ENCODE assay signal across 11 cellular contexts in the genomic region with DNA sequence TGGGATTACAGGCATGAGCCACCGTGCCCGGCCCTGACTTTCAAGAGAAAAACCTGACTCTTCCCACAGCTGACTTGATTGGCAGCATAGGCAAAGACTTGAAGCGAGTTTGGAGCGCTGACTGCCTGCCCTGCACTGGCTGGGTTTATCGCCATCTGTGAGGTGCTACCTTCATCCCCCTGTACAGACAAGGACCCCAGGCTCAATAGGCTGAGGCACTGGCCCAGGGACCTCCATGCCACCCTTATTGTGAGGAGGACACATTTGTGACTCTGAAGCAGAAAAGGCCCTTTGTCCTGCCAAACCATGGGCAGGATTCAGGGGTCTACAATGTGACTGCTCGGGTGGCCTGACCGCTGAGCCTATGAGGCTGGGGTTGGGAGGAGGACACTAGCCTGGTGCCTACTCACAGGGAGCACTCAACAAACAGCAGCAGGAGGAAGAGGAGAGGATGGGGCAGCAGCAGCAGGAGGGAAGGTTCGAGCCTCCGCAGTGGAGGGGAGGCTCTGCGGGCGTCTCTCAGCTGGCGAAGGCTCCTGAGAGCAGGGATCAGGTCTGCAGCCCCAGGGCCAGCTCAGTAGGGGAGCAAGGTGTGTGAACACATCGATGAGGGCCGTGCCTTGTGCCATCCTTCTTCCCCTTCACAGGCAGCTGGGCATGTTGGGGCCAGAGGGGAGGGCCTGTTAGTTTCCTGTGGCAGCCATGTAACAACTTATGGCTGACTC.
DNase-seq lines count a peak whose midpoint lies in the region; ATAC-seq and TF ChIP-seq lines count a peak whose summit lies in the region.
"Had no signal": no experiment of that assay in that cellular context is flagged by ENCODE, and none has a peak within 500 bp of the region (broad histone marks: within the 10 kb centered on the region; RNA-seq: fewer than 3 reads in every experiment).

No MANE protein-coding gene starts in this region.

- TF ChIP-seq CTCF in chondrocyte (IDR thresholded peaks at IDR 0.05): no peak
- TF ChIP-seq CTCF in mucosa of descending colon (IDR thresholded peaks at IDR 0.05): no peak

- no peaks in the 10 kb centered on the region for H3K9me3 Mint-ChIP-seq in activated CD4-positive, alpha-beta T cell treated with anti-CD3 and anti-CD28 coated beads for 36 hours (ENCODE audit: low read depth)
- H3K9me3 Mint-ChIP-seq in chondrocyte (ENCODE audit: low read depth): no peaks in the 10 kb centered on the region
- H3K9me3 Mint-ChIP-seq in activated T-helper 2 cell treated with anti-CD3 and anti-CD28 coated beads, Interferon-gamma antibody, Interleukin-2, Interleukin-4, amounts not matched to agents 10 μg/mL and 5 μg/mL and 100 μg/mL, durations not matched to agents 14 hours and 24 hours and 36 hours: no peaks in the 10 kb centered on the region
- H3K9me3 Mint-ChIP-seq: H9 had no signal

- intact Hi-C loops in activated CD4-positive, alpha-beta T cell treated with anti-CD3 and anti-CD28 coated beads for 36 hours (cut with DNase I, micrococcal nuclease): loop anchor here in 1 of 2 experiments (5.0 kb wide), 1 partner anchor 202 kb away; the partner anchor contains the start of gene CDPF1
- intact Hi-C loops in mucosa of descending colon (cut with DNase I, micrococcal nuclease): no loop called here
- intact Hi-C loops in activated T-helper 2 cell treated with anti-CD3 and anti-CD28 coated beads, Interferon-gamma antibody, Interleukin-2, Interleukin-4, amounts not matched to agents 10 μg/mL and 5 μg/mL and 100 μg/mL, durations not matched to agents 14 hours and 24 hours and 36 hours (cut with micrococcal nuclease): no loop called here

- H3K36me3 Mint-ChIP-seq in activated CD4-positive, alpha-beta T cell treated with anti-CD3 and anti-CD28 coated beads for 36 hours (ENCODE audit: low read depth): peaks cover 3% of the 10 kb centered on the region
- H3K36me3 Mint-ChIP-seq in chondrocyte (ENCODE audit: low read depth): no peaks in the 10 kb centered on the region
- H3K36me3 Mint-ChIP-seq in activated T-helper 2 cell treated with anti-CD3 and anti-CD28 coated beads, Interferon-gamma antibody, Interleukin-2, Interleukin-4, amounts not matched to agents 10 μg/mL and 5 μg/mL and 100 μg/mL, durations not matched to agents 14 hours and 24 hours and 36 hours (ENCODE audit: low read depth): no peaks in the 10 kb centered on the region

- H3K9me3 ChIP-seq in mucosa of descending colon: no peaks in the 10 kb centered on the region

- H3K27ac Mint-ChIP-seq in activated CD4-positive, alpha-beta T cell treated with anti-CD3 and anti-CD28 coated beads for 36 hours: peak overlapping the region; percentile 33
- no peak overlapping the region for H3K27ac Mint-ChIP-seq in chondrocyte (ENCODE audit: unreplicated experiment)
- H3K27ac Mint-ChIP-seq in activated T-helper 2 cell treated with anti-CD3 and anti-CD28 coated beads, Interferon-gamma antibody, Interleukin-2, Interleukin-4, amounts not matched to agents 10 μg/mL and 5 μg/mL and 100 μg/mL, durations not matched to agents 14 hours and 24 hours and 36 hours: no peak overlapping the region
- H3K27ac Mint-ChIP-seq: H9 had no signal

- no peaks in the 10 kb centered on the region for H3K27me3 Mint-ChIP-seq in activated CD4-positive, alpha-beta T cell treated with anti-CD3 and anti-CD28 coated beads for 36 hours
- no peaks in the 10 kb centered on the region for H3K27me3 Mint-ChIP-seq in chondrocyte (ENCODE audit: low read depth)
- H3K27me3 Mint-ChIP-seq in activated T-helper 2 cell treated with anti-CD3 and anti-CD28 coated beads, Interferon-gamma antibody, Interleukin-2, Interleukin-4, amounts not matched to agents 10 μg/mL and 5 μg/mL and 100 μg/mL, durations not matched to agents 14 hours and 24 hours and 36 hours (ENCODE audit: low read depth): no peaks in the 10 kb centered on the region

- H3K4me1 ChIP-seq in mucosa of descending colon (ENCODE audit: low read depth): peaks cover 27% of the 10 kb centered on the region

- peak overlapping the region; percentile 99 for H3K27ac ChIP-seq in temporal lobe (ENCODE audit: low read depth, low read length)

- no peak overlapping the region for H3K4me3 ChIP-seq in mucosa of descending colon

- CTCF ChIA-PET in activated CD4-positive, alpha-beta T cell treated with anti-CD3 and anti-CD28 coated beads for 36 hours (lab: Charles Lee): interaction anchor here (0.7 to 1.6 kb wide), 2 partner anchors 33 to 43 kb away, joined by 4 to 5 read pairs; no protein-coding TSS in a partner anchor

- H3K36me3 ChIP-seq in mucosa of descending colon (ENCODE audit: low read depth): no peaks in the 10 kb centered on the region

- DNase-seq in activated CD4-positive, alpha-beta T cell treated with anti-CD3 and anti-CD28 coated beads for 36 hours: peak; percentile 3
- no peak for DNase-seq in activated CD4-positive, alpha-beta T cell treated with anti-CD3 and anti-CD28 coated beads, Interleukin-2, amount 50 U/mL, for 1 hour
- DNase-seq in chondrocyte (ENCODE audit: low spot score) (peak; percentile 72), mucosa of descending colon (peak in 2 of 3 donors; percentile 22 to 49)
- no peak for DNase-seq in activated T-helper 2 cell treated with anti-CD3 and anti-CD28 coated beads, Interferon-gamma antibody, Interleukin-2, Interleukin-4, amounts not matched to agents 10 μg/mL and 5 μg/mL and 100 μg/mL, durations not matched to agents 14 hours and 24 hours and 36 hours (ENCODE audit: low spot score)
- DNase-seq: cerebellar nuclear complex, H9, NCI-H748 treated with DMSO at 0.1 percent for 48 hours had no signal

- POLR2A ChIA-PET in activated CD4-positive, alpha-beta T cell treated with anti-CD3 and anti-CD28 coated beads for 36 hours (lab: Charles Lee): no interaction called here

- H3K4me1 Mint-ChIP-seq in activated CD4-positive, alpha-beta T cell treated with anti-CD3 and anti-CD28 coated beads for 36 hours: peaks cover 24% of the 10 kb centered on the region
- H3K4me1 Mint-ChIP-seq in chondrocyte (ENCODE audit: low read depth): peaks cover 23% of the 10 kb centered on the region
- H3K4me1 Mint-ChIP-seq in activated T-helper 2 cell treated with anti-CD3 and anti-CD28 coated beads, Interferon-gamma antibody, Interleukin-2, Interleukin-4, amounts not matched to agents 10 μg/mL and 5 μg/mL and 100 μg/mL, durations not matched to agents 14 hours and 24 hours and 36 hours (ENCODE audit: low read depth): peaks cover 9% of the 10 kb centered on the region

- H3K4me3 Mint-ChIP-seq in activated CD4-positive, alpha-beta T cell treated with anti-CD3 and anti-CD28 coated beads for 36 hours: no peak overlapping the region
- H3K4me3 Mint-ChIP-seq in chondrocyte (ENCODE audit: unreplicated experiment): no peak overlapping the region
- H3K4me3 Mint-ChIP-seq in activated T-helper 2 cell treated with anti-CD3 and anti-CD28 coated beads, Interferon-gamma antibody, Interleukin-2, Interleukin-4, amounts not matched to agents 10 μg/mL and 5 μg/mL and 100 μg/mL, durations not matched to agents 14 hours and 24 hours and 36 hours (ENCODE audit: low read depth): no peak overlapping the region
- H3K4me3 Mint-ChIP-seq: H9 had no signal

- ATAC-seq in activated CD4-positive, alpha-beta T cell treated with anti-CD3 and anti-CD28 coated beads for 36 hours: no peak
- ATAC-seq in mucosa of descending colon: no peak
- no peak for ATAC-seq in GM18873 (IDR thresholded peaks at IDR 0.05; ENCODE audit: low FRiP score, unreplicated experiment)
- ATAC-seq in HG03039 (IDR thresholded peaks at IDR 0.05; ENCODE audit: unreplicated experiment): no peak

Comparison
In these comparisons a context has a peak if more than half of its experiments do, and no peak if none do; other contexts are left out.
1. DNase-seq: peak in activated CD4-positive, alpha-beta T cell treated with anti-CD3 and anti-CD28 coated beads for 36 hours (single experiment), chondrocyte (single experiment) and mucosa of descending colon (2 of 3); none in activated CD4-positive, alpha-beta T cell treated with anti-CD3 and anti-CD28 coated beads, Interleukin-2, amount 50 U/mL, for 1 hour (single experiment) and activated T-helper 2 cell treated with anti-CD3 and anti-CD28 coated beads, Interferon-gamma antibody, Interleukin-2, Interleukin-4, amounts not matched to agents 10 μg/mL and 5 μg/mL and 100 μg/mL, durations not matched to agents 14 hours and 24 hours and 36 hours (single experiment).